ENCODE assay signal across 19 cellular contexts in the genomic region with DNA sequence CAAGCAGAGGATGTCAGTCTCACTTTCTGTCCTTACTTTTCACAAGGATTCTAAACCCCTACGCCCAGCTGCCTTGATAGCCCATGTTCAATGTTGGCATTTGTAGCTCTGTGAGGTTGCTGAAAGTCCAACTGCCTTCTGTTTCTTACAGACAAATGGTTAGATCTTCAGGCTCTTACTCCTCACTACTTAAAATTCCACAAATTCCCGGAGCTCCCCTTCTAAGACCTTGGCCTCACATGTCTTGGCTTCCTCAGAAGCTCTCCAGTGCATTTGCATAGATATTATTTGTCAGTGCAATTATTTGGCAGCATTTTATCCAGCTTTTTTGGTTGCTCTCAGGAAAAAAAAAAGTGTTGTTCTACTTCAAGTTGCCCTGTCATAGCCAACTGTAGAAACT.
DNase-seq lines count a peak whose midpoint lies in the region; ATAC-seq, FAIRE-seq and TF ChIP-seq lines count a peak whose summit lies in the region.
"Had no signal": no experiment of that assay in that cellular context is flagged by ENCODE, and none has a peak within 500 bp of the region (broad histone marks: within the 10 kb centered on the region; RNA-seq: fewer than 3 reads in every experiment).

No MANE protein-coding gene starts in this region.

- H2BK12ac ChIP-seq in H9 (ENCODE audit: insufficient read length, low read depth, low read length) = no peak overlapping the region
- no peak overlapping the region for H2BK12ac ChIP-seq in H1 (ENCODE audit: low read depth, low read length)
- no peak overlapping the region for H2BK12ac ChIP-seq in mesenchymal stem cell (ENCODE audit: low read length in 2 of 2)

- H4K5ac ChIP-seq in H9 (ENCODE audit: insufficient read length, low read depth, low read length) (no peak overlapping the region), H1 (ENCODE audit: insufficient read length, low read depth, low read length) (no peak overlapping the region)

- H3K18ac ChIP-seq in H9 (ENCODE audit: insufficient read length, low read depth, low read length) (no peak overlapping the region), H1 (ENCODE audit: extremely low read depth, low read length) (no peak overlapping the region), mesenchymal stem cell (ENCODE audit: low read depth in 1 of 2, low read length in 2 of 2) (no peak overlapping the region)

- DNase-seq in H9 (no peak), H1 (ENCODE audit: low read depth in 1 of 2, low spot score in 2 of 2) (no peak), mesenchymal stem cell (peak; percentile 44), NCI-H1092 treated with DMSO at 0.1 percent for 48 hours (lab: John Stamatoyannopoulos, UW) (no peak), NCI-H69 (lab: John Stamatoyannopoulos, UW) (no peak), HCEC 1CT (no peak)
- DNase-seq: 8988T; Calu3; CD8-positive, alpha-beta T cell; DMS79 treated with DMSO at 0.1 percent for 48 hours; GF-D8; GOT3; IMR-90 had no signal

- H2BK15ac ChIP-seq in H9 (ENCODE audit: low read depth, low read length) (no peak overlapping the region), H1 (ENCODE audit: low read length) (no peak overlapping the region), mesenchymal stem cell (ENCODE audit: low read depth, poor library complexity, severe bottlenecking) (no peak overlapping the region)

- H3K9me3 Mint-ChIP-seq in H9 = peaks cover 4 to 9% of the 10 kb centered on the region in 2 experiments; a peak in 3 of 5 replicates

- H3K79me1 ChIP-seq in H9 (ENCODE audit: insufficient read depth, low read depth, low read length, poor library complexity, severe bottlenecking) (no peaks in the 10 kb centered on the region), H1 (ENCODE audit: low read depth, low read length) (no peaks in the 10 kb centered on the region), mesenchymal stem cell (replicated peaks; ENCODE audit: low read length, poor library complexity, severe bottlenecking) (no peaks in the 10 kb centered on the region)

- TF ChIP-seq RAD21 in H1 (IDR thresholded peaks at IDR 0.05 in 1 of 2, conservative IDR thresholded peaks at IDR 0.05 in 1 of 2; ENCODE audit: low read depth in 2 of 2, low read length in 2 of 2) = no peak

- no peaks in the 10 kb centered on the region for H3K23me2 ChIP-seq in H9 (ENCODE audit: insufficient read length, low read depth, low read length, poor library complexity, severe bottlenecking)
- no peaks in the 10 kb centered on the region; the same call in 1 of the 2 replicates for H3K23me2 ChIP-seq in H1 (ENCODE audit: low read depth, low read length)

- no peak overlapping the region for H3K4me3 Mint-ChIP-seq in H9
- H3K4me3 Mint-ChIP-seq: B cell; CD8-positive, alpha-beta T cell had no signal

- H3K4me3 ChIP-seq in H1 (ENCODE audit: extremely low read depth in 1 of 4, insufficient read depth in 2 of 4, low read depth in 3 of 4, low read length in 4 of 4) (no peak overlapping the region), mesenchymal stem cell (ENCODE audit: insufficient read depth in 1 of 2, low read depth in 1 of 2, low read length in 2 of 2) (no peak overlapping the region)
- H3K4me3 ChIP-seq: BLaER1 treated with 17β-estradiol and CSF1 and Interleukin-3, amounts not matched to agents 10 nM and 100 nM; HAP-1; K562 had no signal

- peaks cover 6 to 7% of the 10 kb centered on the region in 2 experiments for H3K4me1 Mint-ChIP-seq in H9
- H3K4me1 Mint-ChIP-seq: B cell had no signal

- no peaks in the 10 kb centered on the region for H3K79me2 ChIP-seq in H9 (ENCODE audit: insufficient read depth, low read length)
- no peaks in the 10 kb centered on the region for H3K79me2 ChIP-seq in H1 (ENCODE audit: control insufficient read depth in 1 of 2, insufficient read depth in 2 of 2, low read length in 2 of 2)

- H3K9ac ChIP-seq in H9 (ENCODE audit: extremely low read depth, insufficient read length, low read length) (no peak overlapping the region), H1 (replicated peaks in 1 of 4; ENCODE audit: extremely low read depth in 1 of 4, low read depth in 3 of 4, low read length in 3 of 4) (no peak overlapping the region), mesenchymal stem cell (ENCODE audit: low read length) (no peak overlapping the region)
- H3K9ac ChIP-seq: BLaER1 treated with 17β-estradiol and CSF1 and Interleukin-3, amounts not matched to agents 10 nM and 100 nM had no signal

- no peaks in the 10 kb centered on the region for H3K36me3 ChIP-seq in H1 (ENCODE audit: control insufficient read depth in 2 of 4, insufficient read depth in 4 of 4, low read length in 3 of 4)
- no peaks in the 10 kb centered on the region for H3K36me3 ChIP-seq in mesenchymal stem cell (ENCODE audit: control insufficient read depth in 1 of 2, insufficient read depth in 2 of 2, low read depth in 1 of 2, low read length in 2 of 2)
- H3K36me3 ChIP-seq: BLaER1 treated with 17β-estradiol and CSF1 and Interleukin-3, amounts not matched to agents 10 nM and 100 nM; HAP-1 had no signal

- H3K14ac ChIP-seq in H9 (ENCODE audit: insufficient read depth, low read length) (no peak overlapping the region), H1 (ENCODE audit: insufficient read length) (no peak overlapping the region), mesenchymal stem cell (ENCODE audit: low read length in 2 of 2) (no peak overlapping the region)

- no peak overlapping the region for H4K91ac ChIP-seq in H9 (ENCODE audit: insufficient read length, low read depth, low read length)
- H4K91ac ChIP-seq in H1 (replicated peaks; ENCODE audit: insufficient read length, low read length) = no peak overlapping the region
- H4K91ac ChIP-seq in mesenchymal stem cell (ENCODE audit: low read length) = no peak overlapping the region

- WGBS in H9 (ENCODE audit: extremely low coverage, insufficient read length, low lambda C conversion rate) = no CpG with 5 or more reads among the region's 2 CpGs
- WGBS in H1 (ENCODE audit: extremely low coverage in 1 of 2, insufficient coverage in 1 of 2, insufficient read length in 1 of 2, insufficient replicate concordance in 2 of 2, low coverage in 1 of 2, low lambda C conversion rate in 2 of 2, missing lambda C conversion rate in 1 of 2), 2 experiments = 88% methylated on average over 2 of the region's 2 CpGs; no CpG with 5 or more reads in 1 of the 2 experiments
- 75% methylated on average over 1 of the region's 2 CpGs for WGBS in mesenchymal stem cell

- CTCF ChIA-PET in H1 (lab: Charles Lee; ENCODE audit: partially characterized antibody) = no interaction called here

- H3T11ph ChIP-seq in H9 (ENCODE audit: low read length) = no peak overlapping the region

- no peak overlapping the region for H3K23ac ChIP-seq in H9 (ENCODE audit: insufficient read length, low read depth, low read length)
- no peak overlapping the region for H3K23ac ChIP-seq in H1 (ENCODE audit: insufficient read length)
- H3K23ac ChIP-seq in mesenchymal stem cell (ENCODE audit: low read length in 2 of 2) = no peak overlapping the region

- no peak overlapping the region for H2AFZ ChIP-seq in H9 (ENCODE audit: low read length)
- no peak overlapping the region for H2AFZ ChIP-seq in H1 (ENCODE audit: low read length)
- peak overlapping the region; percentile 51 for H2AFZ ChIP-seq in mesenchymal stem cell (ENCODE audit: low read depth, low read length)

- H3K27ac Mint-ChIP-seq in H9 = peak overlapping the region in 2 of 3 experiments; percentile 54 to 56; a peak in 3 of 7 replicates
- H3K27ac Mint-ChIP-seq: B cell; CD8-positive, alpha-beta T cell had no signal

- H3K4ac ChIP-seq in H9 (ENCODE audit: low read depth, low read length) (no peak overlapping the region), H1 (replicated peaks; ENCODE audit: insufficient read length, low read depth, low read length) (no peak overlapping the region), mesenchymal stem cell (ENCODE audit: low read depth in 1 of 2, low read length in 2 of 2) (no peak overlapping the region)

- H3K27ac ChIP-seq in H9 (ENCODE audit: insufficient read length, low read depth, low read length) (no peak overlapping the region), H1 (ENCODE audit: low read depth, low read length) (no peak overlapping the region), mesenchymal stem cell (ENCODE audit: low read length, poor library complexity, severe bottlenecking) (no peak overlapping the region)
- H3K27ac ChIP-seq: BLaER1 treated with 17β-estradiol and CSF1 and Interleukin-3, amounts not matched to agents 10 nM and 100 nM had no signal

- TF ChIP-seq CTCF in H9 (conservative IDR thresholded peaks at IDR 0.05) (no peak), H1 (IDR thresholded peaks at IDR 0.05; ENCODE audit: control extremely low read depth in 1 of 3, insufficient read depth in 1 of 3, low read depth in 1 of 3, low read length in 3 of 3) (no peak)

- H2BK5ac ChIP-seq in H9 (ENCODE audit: insufficient read length, low read length) = no peak overlapping the region
- no peak overlapping the region for H2BK5ac ChIP-seq in H1 (ENCODE audit: low read depth, low read length)
- no peak overlapping the region for H2BK5ac ChIP-seq in mesenchymal stem cell (ENCODE audit: low read depth, low read length, poor library complexity, severe bottlenecking)

- POLR2A ChIA-PET in H1 (lab: Charles Lee; ENCODE audit: partially characterized antibody) = no interaction called here

- H3K9me3 ChIP-seq in H9 (ENCODE audit: control insufficient read depth, low read depth, low read length) = no peaks in the 10 kb centered on the region
- H3K9me3 ChIP-seq in H1 (ENCODE audit: insufficient read depth in 2 of 2, low read depth in 1 of 2, low read length in 1 of 2) = no peaks in the 10 kb centered on the region
- no peaks in the 10 kb centered on the region for H3K9me3 ChIP-seq in mesenchymal stem cell (ENCODE audit: control insufficient read depth, low read length)
- H3K9me3 ChIP-seq: HAP-1 had no signal

- H3K27me3 Mint-ChIP-seq in H9 (ENCODE audit: low read depth) = no peaks in the 10 kb centered on the region; the same call in 1 of the 2 replicates
- H3K27me3 Mint-ChIP-seq: B cell had no signal

- H4K8ac ChIP-seq in H9 (replicated peaks; ENCODE audit: insufficient read length, low read depth, low read length) = no peak overlapping the region
- no peak overlapping the region for H4K8ac ChIP-seq in H1 (ENCODE audit: extremely low read depth, insufficient read depth, low read length)
- no peak overlapping the region for H4K8ac ChIP-seq in mesenchymal stem cell (ENCODE audit: low read length)

- H3K4me2 ChIP-seq in H9 (ENCODE audit: insufficient read depth, insufficient read length, low read length) = no peak overlapping the region
- H3K4me2 ChIP-seq in H1 (ENCODE audit: insufficient read depth in 1 of 2, low read depth in 2 of 2, low read length in 2 of 2) = no peak overlapping the region
- H3K4me2 ChIP-seq in mesenchymal stem cell (ENCODE audit: low read length, poor library complexity, severe bottlenecking) = no peak overlapping the region
- H3K4me2 ChIP-seq: BLaER1 treated with 17β-estradiol and CSF1 and Interleukin-3, amounts not matched to agents 10 nM and 100 nM had no signal

- no peak for TF ChIP-seq EP300 in H1 (IDR thresholded peaks at IDR 0.05; ENCODE audit: borderline replicate concordance in 1 of 2, low read depth in 2 of 2, low read length in 2 of 2)

- no peaks in the 10 kb centered on the region for H3K27me3 ChIP-seq in H9 (ENCODE audit: insufficient read depth, low read length)
- no peaks in the 10 kb centered on the region for H3K27me3 ChIP-seq in H1 (replicated peaks in 1 of 4; ENCODE audit: control insufficient read depth in 3 of 4, extremely low read depth in 1 of 4, insufficient read depth in 3 of 4, low read length in 3 of 4)
- H3K27me3 ChIP-seq in mesenchymal stem cell (ENCODE audit: control insufficient read depth in 1 of 2, insufficient read depth in 1 of 2, low read length in 2 of 2) = no peaks in the 10 kb centered on the region
- H3K27me3 ChIP-seq: BLaER1 treated with 17β-estradiol and CSF1 and Interleukin-3, amounts not matched to agents 10 nM and 100 nM had no signal

- 0 out of 7 replicates have a peak, but pooled peaks cover 0 to 10% (median 0%) of the 10 kb centered on the region in 3 experiments for H3K36me3 Mint-ChIP-seq in H9 (ENCODE audit: insufficient read depth in 1 of 3, low read depth in 3 of 3)
- H3K36me3 Mint-ChIP-seq: CD8-positive, alpha-beta T cell had no signal

- FAIRE-seq in H1 (lab: Jason Lieb, UNC) = no peak
- FAIRE-seq: HTR-8/SVneo, K562 had no signal

- H2BK20ac ChIP-seq in H9 (ENCODE audit: low read depth, low read length, poor library complexity, severe bottlenecking) (no peak overlapping the region), H1 (ENCODE audit: low read length) (no peak overlapping the region)

- H3K56ac ChIP-seq in H9 (ENCODE audit: insufficient read length, low read depth, low read length) (no peak overlapping the region), H1 (replicated peaks; ENCODE audit: insufficient read length, low read depth, low read length) (no peak overlapping the region)

- TF ChIP-seq POLR2A in H1 (IDR thresholded peaks at IDR 0.05; ENCODE audit: control extremely low read depth in 1 of 2, low read depth in 2 of 2, low read length in 2 of 2) = no peak

- H2AK5ac ChIP-seq in H9 (ENCODE audit: insufficient read length, low read length) = no peak overlapping the region
- H2AK5ac ChIP-seq in H1 (ENCODE audit: low read depth, low read length) = no peak overlapping the region
- H2AK5ac ChIP-seq in mesenchymal stem cell (ENCODE audit: low read length, severe bottlenecking) = no peak overlapping the region

- H2BK120ac ChIP-seq in H9 (ENCODE audit: low read depth, low read length, poor library complexity, severe bottlenecking) (no peak overlapping the region), H1 (replicated peaks; ENCODE audit: low read depth, low read length) (no peak overlapping the region), mesenchymal stem cell (ENCODE audit: low read depth, low read length) (no peak overlapping the region)

- peaks cover 4% of the 10 kb centered on the region for H3K4me1 ChIP-seq in H9 (ENCODE audit: insufficient read depth, low read length)
- peaks cover 0 to 5% (median under 1%) of the 10 kb centered on the region in 4 experiments; a peak in 1 of 7 replicates for H3K4me1 ChIP-seq in H1 (replicated peaks in 1 of 4; ENCODE audit: control insufficient read depth in 3 of 4, insufficient read depth in 4 of 4, low read length in 3 of 4)
- H3K4me1 ChIP-seq in mesenchymal stem cell (ENCODE audit: control insufficient read depth, insufficient read depth, low read depth, low read length) = peaks cover 2% of the 10 kb centered on the region
- H3K4me1 ChIP-seq: BLaER1 treated with 17β-estradiol and CSF1 and Interleukin-3, amounts not matched to agents 10 nM and 100 nM; HAP-1 had no signal

- H4K20me1 ChIP-seq in H9 (ENCODE audit: control insufficient read depth, insufficient read depth, insufficient read length) = no peaks in the 10 kb centered on the region
- H4K20me1 ChIP-seq in H1 (replicated peaks in 1 of 2; ENCODE audit: control insufficient read depth in 1 of 2, insufficient read depth in 2 of 2, low read length in 2 of 2) = no peaks in the 10 kb centered on the region
- H4K20me1 ChIP-seq: BLaER1 treated with 17β-estradiol and CSF1 and Interleukin-3, amounts not matched to agents 10 nM and 100 nM had no signal

- no peak for ATAC-seq in HG02938 (IDR thresholded peaks at IDR 0.05; ENCODE audit: unreplicated experiment)
- ATAC-seq: CD8-positive, alpha-beta T cell; K562 had no signal
